Comparison of ENCODE assay signal across 31 cellular contexts in genomic region chr4:172220679-172221078, GRCh38.
"Had no signal": no experiment of that assay in that cellular context is flagged by ENCODE, and none has a peak within 500 bp of the region (broad histone marks: within the 10 kb centered on the region; RNA-seq: fewer than 3 reads in every experiment).

No MANE protein-coding gene starts in this region.

- H3K27ac ChIP-seq: KMS-11, Peyer's patch, SJSA1 had no signal

- H3K36me3 ChIP-seq: Peyer's patch, SJSA1 had no signal

- H3K9ac ChIP-seq: KMS-11, SK-N-SH had no signal

- H3K4me2 ChIP-seq: KMS-11, SK-N-SH had no signal

- H3K9me2 ChIP-seq: SK-N-SH had no signal

- H3K27me3 ChIP-seq: Peyer's patch, SJSA1 had no signal

- H3K9me3 ChIP-seq: Peyer's patch, SK-N-SH had no signal

- H3K4me1 ChIP-seq: Peyer's patch, SJSA1 had no signal

- DNase-seq: Karpas-422, NCI-H1048, NCI-H1092 treated with DMSO at 0.1 percent for 48 hours, NCI-H1105 treated with DMSO at 0.1 percent for 48 hours, NCI-H1417, NCI-H1436, NCI-H146, NCI-H1694, NCI-H187, NCI-H1930, NCI-H2029 treated with DMSO at 0.1 percent for 48 hours, NCI-H2081 treated with DMSO at 0.1 percent for 48 hours, NCI-H2107, NCI-H2171, NCI-H226, NCI-H446 treated with DMSO at 0.1 percent for 48 hours, NCI-H510A, NCI-H524, NCI-H526, NCI-H69, NCI-H748 treated with DMSO at 0.1 percent for 48 hours, NCI-H82, PC-3, Peyer's patch, Right ventricle myocardium superior, RPMI8226, SHP77 treated with DMSO at 0.1 percent for 48 hours, SK-N-SH, SW 1271 had no signal

- H3K4me3 ChIP-seq: Peyer's patch, SJSA1 had no signal
